Comparison of ENCODE assay signal across 15 cellular contexts in genomic region chr6:14458669-14459266, GRCh38.
DNase-seq lines count a peak whose midpoint lies in the region; ATAC-seq, FAIRE-seq and TF ChIP-seq lines count a peak whose summit lies in the region.
"Had no signal": no experiment of that assay in that cellular context is flagged by ENCODE, and none has a peak within 500 bp of the region (broad histone marks: within the 10 kb centered on the region; RNA-seq: fewer than 3 reads in every experiment).

No MANE protein-coding gene starts in this region.

- no peak overlapping the region for H3K4me3 Mint-ChIP-seq in HFFc6
- H3K4me3 Mint-ChIP-seq in astrocyte (ENCODE audit: unreplicated experiment) = no peak overlapping the region
- H3K4me3 Mint-ChIP-seq: stimulated activated effector memory CD8-positive, alpha-beta T cell treated with anti-CD3 and anti-CD28 coated beads, Interleukin-12 subunit alpha, Interleukin-12 subunit beta, amount 100 ng/mL, for 72 hours had no signal

- no peaks in the 10 kb centered on the region for H3K27me3 ChIP-seq in ACC112 (ENCODE audit: insufficient read depth, low read length)
- H3K27me3 ChIP-seq in astrocyte (ENCODE audit: insufficient read depth, low read length) = no peaks in the 10 kb centered on the region
- no peaks in the 10 kb centered on the region for H3K27me3 ChIP-seq in left ventricle myocardium inferior (ENCODE audit: low read depth)
- H3K27me3 ChIP-seq: BLaER1 treated with 17β-estradiol and CSF1 and Interleukin-3, amounts not matched to agents 10 nM and 100 nM had no signal

- intact Hi-C loops in left ventricle myocardium inferior (cut with micrococcal nuclease) = no loop called here

- H3K4me1 ChIP-seq in ACC112 (ENCODE audit: control insufficient read depth, insufficient read depth, low read length, unreplicated experiment) (peaks cover 16% of the 10 kb centered on the region), astrocyte (ENCODE audit: insufficient read depth, low read length) (peaks cover 10% of the 10 kb centered on the region), left ventricle myocardium inferior (peaks cover 52% of the 10 kb centered on the region)

- H3K27ac Mint-ChIP-seq in HFFc6 = peak overlapping the region; percentile 11
- no peak overlapping the region for H3K27ac Mint-ChIP-seq in astrocyte (ENCODE audit: unreplicated experiment)
- H3K27ac Mint-ChIP-seq: stimulated activated effector memory CD8-positive, alpha-beta T cell treated with anti-CD3 and anti-CD28 coated beads, Interleukin-12 subunit alpha, Interleukin-12 subunit beta, amount 100 ng/mL, for 72 hours had no signal

- DNase-seq in HFFc6 (peak; percentile 77), astrocyte (ENCODE audit: low read depth) (peak; percentile 93), left ventricle myocardium inferior (no peak), HuH-7.5 (ENCODE audit: low spot score) (no peak), DMS114 treated with DMSO at 0.1 percent for 48 hours (lab: John Stamatoyannopoulos, UW; ENCODE audit: unreplicated experiment) (no peak), NCI-H2171 (lab: John Stamatoyannopoulos, UW) (no peak)
- DNase-seq: GF-D8; NCI-H1048; occipital lobe; stimulated activated CD4-positive, alpha-beta T cell treated with anti-CD3 and anti-CD28 coated beads, Interleukin-2, amount 100 ng/mL, for 24 hours had no signal

- H3K27me3 Mint-ChIP-seq in HFFc6 (ENCODE audit: insufficient read depth) (peaks cover 2% of the 10 kb centered on the region), astrocyte (ENCODE audit: low read depth, unreplicated experiment) (peaks cover 12% of the 10 kb centered on the region)

- H3K27ac ChIP-seq in ACC112 (ENCODE audit: low read depth, low read length) (peak overlapping the region; percentile 46; the same call in 1 of the 2 replicates), astrocyte (ENCODE audit: low read depth, low read length) (no peak overlapping the region), left ventricle myocardium inferior (replicated peaks) (peak overlapping the region; percentile 23)
- H3K27ac ChIP-seq: BLaER1 treated with 17β-estradiol and CSF1 and Interleukin-3, amounts not matched to agents 10 nM and 100 nM had no signal

- no peaks in the 10 kb centered on the region for H4K20me1 ChIP-seq in astrocyte (ENCODE audit: insufficient read depth, low read length)
- H4K20me1 ChIP-seq: BLaER1 treated with 17β-estradiol and CSF1 and Interleukin-3, amounts not matched to agents 10 nM and 100 nM had no signal

- ATAC-seq in GM21447 (IDR thresholded peaks at IDR 0.05; ENCODE audit: unreplicated experiment) = no peak
- ATAC-seq: stimulated activated effector memory CD8-positive, alpha-beta T cell treated with anti-CD3 and anti-CD28 coated beads, Interleukin-12 subunit alpha, Interleukin-12 subunit beta, amount 100 ng/mL, for 72 hours had no signal

- H3K9ac ChIP-seq in astrocyte (ENCODE audit: low read length) = no peak overlapping the region
- H3K9ac ChIP-seq: BLaER1 treated with 17β-estradiol and CSF1 and Interleukin-3, amounts not matched to agents 10 nM and 100 nM had no signal

- H3K36me3 ChIP-seq in ACC112 (ENCODE audit: insufficient read depth, low read length) (no peaks in the 10 kb centered on the region), astrocyte (ENCODE audit: insufficient read depth, low read length) (no peaks in the 10 kb centered on the region), left ventricle myocardium inferior (peaks cover 9% of the 10 kb centered on the region)
- H3K36me3 ChIP-seq: BLaER1 treated with 17β-estradiol and CSF1 and Interleukin-3, amounts not matched to agents 10 nM and 100 nM had no signal

- H3K4me1 Mint-ChIP-seq in HFFc6 (ENCODE audit: low read depth) (peaks cover 27% of the 10 kb centered on the region), astrocyte (ENCODE audit: low read depth, unreplicated experiment) (peaks cover 7% of the 10 kb centered on the region)

- H3K36me3 Mint-ChIP-seq in HFFc6 (ENCODE audit: low read depth) (no peaks in the 10 kb centered on the region), astrocyte (ENCODE audit: low read depth, unreplicated experiment) (no peaks in the 10 kb centered on the region)
- H3K36me3 Mint-ChIP-seq: stimulated activated effector memory CD8-positive, alpha-beta T cell treated with anti-CD3 and anti-CD28 coated beads, Interleukin-12 subunit alpha, Interleukin-12 subunit beta, amount 100 ng/mL, for 72 hours had no signal

- FAIRE-seq in astrocyte (lab: Jason Lieb, UNC) = peak; percentile 73
- FAIRE-seq: colon had no signal

- no peaks in the 10 kb centered on the region for H3K9me3 ChIP-seq in astrocyte (ENCODE audit: insufficient read depth, low read depth, low read length)
- no peaks in the 10 kb centered on the region for H3K9me3 ChIP-seq in left ventricle myocardium inferior (replicated peaks)

- no peak overlapping the region for H2AFZ ChIP-seq in ACC112 (ENCODE audit: low read length, unreplicated experiment)
- H2AFZ ChIP-seq in astrocyte (ENCODE audit: low read depth, low read length) = no peak overlapping the region

- peak overlapping the region; percentile 35 for H3K4me2 ChIP-seq in astrocyte (ENCODE audit: low read length)
- H3K4me2 ChIP-seq: BLaER1 treated with 17β-estradiol and CSF1 and Interleukin-3, amounts not matched to agents 10 nM and 100 nM had no signal

- no peaks in the 10 kb centered on the region for H3K79me2 ChIP-seq in ACC112 (ENCODE audit: control insufficient read depth, insufficient read depth, low read length, unreplicated experiment)
- no peaks in the 10 kb centered on the region for H3K79me2 ChIP-seq in astrocyte (ENCODE audit: insufficient read depth, low read length)

- H3K9me3 Mint-ChIP-seq in HFFc6 (no peaks in the 10 kb centered on the region), astrocyte (ENCODE audit: unreplicated experiment) (no peaks in the 10 kb centered on the region)
- H3K9me3 Mint-ChIP-seq: stimulated activated effector memory CD8-positive, alpha-beta T cell treated with anti-CD3 and anti-CD28 coated beads, Interleukin-12 subunit alpha, Interleukin-12 subunit beta, amount 100 ng/mL, for 72 hours had no signal

- TF ChIP-seq CTCF in HFFc6 (IDR thresholded peaks at IDR 0.05) (no peak), astrocyte (IDR thresholded peaks at IDR 0.05; ENCODE audit: insufficient read depth, low read depth, low read length) (no peak), left ventricle myocardium inferior (IDR thresholded peaks at IDR 0.05; ENCODE audit: borderline replicate concordance) (no peak)

- H3K4me3 ChIP-seq in ACC112 (ENCODE audit: low read depth, low read length) = no peak overlapping the region
- no peak overlapping the region for H3K4me3 ChIP-seq in astrocyte (ENCODE audit: insufficient read depth, low read depth, low read length)
- H3K4me3 ChIP-seq in left ventricle myocardium inferior = no peak overlapping the region
- H3K4me3 ChIP-seq: BLaER1 treated with 17β-estradiol and CSF1 and Interleukin-3, amounts not matched to agents 10 nM and 100 nM had no signal

Comparison
In these comparisons a context has a peak if more than half of its experiments do, and no peak if none do; other contexts are left out.
1. DNase-seq: peak in HFFc6 (single experiment) and astrocyte (single experiment); none in left ventricle myocardium inferior (single experiment), HuH-7.5 (single experiment), DMS114 treated with DMSO at 0.1 percent for 48 hours (single experiment) and NCI-H2171 (single experiment).